ENCODE assay signal across 16 cellular contexts in genomic region chr22:22590136-22590891, GRCh38. TPM values are rescaled to one million over a fixed set of nuclear protein-coding genes. Genes with fewer than 3 reads are reported as not detected.
A peak's percentile ranks its signal among the peaks of the same experiment; 100 is the strongest.
DNase-seq lines count a peak whose midpoint lies in the region; TF ChIP-seq lines count a peak whose summit lies in the region.
"Had no signal": no experiment of that assay in that cellular context is flagged by ENCODE, and none has a peak within 500 bp of the region (broad histone marks: within the 10 kb centered on the region; RNA-seq: fewer than 3 reads in every experiment).

No MANE protein-coding gene starts in this region.

- BruUV-seq in MCF 10A (replicated peaks; lab: Mats Ljungman, UMichigan), result no TSS peak

- no peaks in the 10 kb centered on the region for H3K9me3 ChIP-seq in Peyer's patch
- H3K9me3 ChIP-seq: BLaER1 treated with 17β-estradiol and CSF1 and Interleukin-3, amounts not matched to agents 10 nM and 100 nM had no signal

- H3K9me3 Mint-ChIP-seq in MCF 10A (ENCODE audit: unreplicated experiment), result no peaks in the 10 kb centered on the region
- H3K9me3 Mint-ChIP-seq: CD8-positive, alpha-beta T cell; H9 had no signal

- no peaks in the 10 kb centered on the region for H3K4me1 ChIP-seq in Peyer's patch

- H3K27ac ChIP-seq in Peyer's patch, result no peak overlapping the region
- H3K27ac ChIP-seq: BLaER1 treated with 17β-estradiol and CSF1 and Interleukin-3, amounts not matched to agents 10 nM and 100 nM had no signal

- no peaks in the 10 kb centered on the region for H3K27me3 ChIP-seq in Peyer's patch
- H3K27me3 ChIP-seq: BLaER1 treated with 17β-estradiol and CSF1 and Interleukin-3, amounts not matched to agents 10 nM and 100 nM had no signal

- H3K4me3 ChIP-seq in Peyer's patch, result no peak overlapping the region
- H3K4me3 ChIP-seq: BLaER1 treated with 17β-estradiol and CSF1 and Interleukin-3, amounts not matched to agents 10 nM and 100 nM; GM12878 had no signal

- no peak for TF ChIP-seq CTCF in MCF 10A (IDR thresholded peaks at IDR 0.05; ENCODE audit: unreplicated experiment)
- TF ChIP-seq CTCF in Peyer's patch (IDR thresholded peaks at IDR 0.05), result no peak

- H3K4me1 Mint-ChIP-seq in MCF 10A (ENCODE audit: insufficient read depth, unreplicated experiment), result no peaks in the 10 kb centered on the region
- H3K4me1 Mint-ChIP-seq: H9 had no signal

- TF ChIP-seq POLR2A in Peyer's patch (IDR thresholded peaks at IDR 0.05), result no peak

- peak; percentile 75 to 91 for DNase-seq in NCI-H524 (lab: John Stamatoyannopoulos, UW)
- DNase-seq in NCI-H82 treated with DMSO at 0.1 percent for 48 hours (lab: John Stamatoyannopoulos, UW; ENCODE audit: unreplicated experiment), result peak; percentile 81
- DNase-seq in islet precursor cell, result peak; percentile 40
- no peak for DNase-seq in MCF 10A (ENCODE audit: unreplicated experiment)
- no peak for DNase-seq in Peyer's patch
- DNase-seq in T-helper 9 cell, result no peak
- DNase-seq: Calu3; CD8-positive, alpha-beta T cell; DMS79 treated with DMSO at 0.1 percent for 48 hours; H9; IMR-90 had no signal

- no peaks in the 10 kb centered on the region for H3K36me3 Mint-ChIP-seq in MCF 10A (ENCODE audit: insufficient read depth, unreplicated experiment)
- H3K36me3 Mint-ChIP-seq: CD8-positive, alpha-beta T cell had no signal

- no peak overlapping the region for H3K27ac Mint-ChIP-seq in MCF 10A (ENCODE audit: low read depth, unreplicated experiment)
- H3K27ac Mint-ChIP-seq: B cell; CD8-positive, alpha-beta T cell; H9 had no signal

- H3K36me3 ChIP-seq in Peyer's patch, result no peaks in the 10 kb centered on the region
- H3K36me3 ChIP-seq: BLaER1 treated with 17β-estradiol and CSF1 and Interleukin-3, amounts not matched to agents 10 nM and 100 nM had no signal

- POLR2A ChIA-PET in MCF 10A (lab: Yijun Ruan, JAX), result interaction anchor here (0.6 kb wide), 1 partner anchor 274 kb away, joined by 3 read pairs; no protein-coding TSS in a partner anchor

- CTCF ChIA-PET in MCF 10A (lab: Yijun Ruan, JAX), result interaction anchor here (0.6 to 7.4 kb wide), 17 partner anchors 9 to 538 kb away, joined by 3 to 73 read pairs (median 5); no protein-coding TSS in a partner anchor

- H3K4me3 Mint-ChIP-seq in MCF 10A (ENCODE audit: unreplicated experiment), result no peak overlapping the region
- H3K4me3 Mint-ChIP-seq: B cell; CD8-positive, alpha-beta T cell; H9 had no signal

- peaks cover 68% of the 10 kb centered on the region for H3K27me3 Mint-ChIP-seq in MCF 10A (ENCODE audit: insufficient read depth, unreplicated experiment)
- H3K27me3 Mint-ChIP-seq: B cell had no signal

- intact Hi-C loops in MCF 10A (cut with micrococcal nuclease), result no loop called here

RNA-seq across cellular contexts. Expression of gene PRAME, which starts 31.2 kb away (rescaled TPM):
- total RNA-seq in MCF 10A (2022) (not detected in 2 replicates), Peyer's patch (not detected)
- total RNA-seq: B cell; CD8-positive, alpha-beta T cell; IMR-90 had no signal

RNA-seq across cellular contexts. Expression of gene GGTLC2, which starts 54.1 kb away (rescaled TPM):
- total RNA-seq in MCF 10A (2022) (not detected in 2 replicates), Peyer's patch (not detected)
- total RNA-seq: A172; B cell; Calu3; CD8-positive, alpha-beta T cell; GM12878; H1; H9; IMR-90 had no signal

Comparison
In these comparisons a context has a peak if more than half of its experiments do, and no peak if none do; other contexts are left out.
1. DNase-seq: peak in NCI-H524 (2 of 2), NCI-H82 treated with DMSO at 0.1 percent for 48 hours (single experiment) and islet precursor cell (single experiment); none in MCF 10A (single experiment), Peyer's patch (0 of 3) and T-helper 9 cell (single experiment).